Comparison of ENCODE assay signal across 10 cellular contexts in genomic region chr6:104625536-104625935, GRCh38.
DNase-seq lines count a peak whose midpoint lies in the region; ATAC-seq and TF ChIP-seq lines count a peak whose summit lies in the region.
"Had no signal": no experiment of that assay in that cellular context is flagged by ENCODE, and none has a peak within 500 bp of the region (broad histone marks: within the 10 kb centered on the region; RNA-seq: fewer than 3 reads in every experiment).

No MANE protein-coding gene starts in this region.

- H3F3A ChIP-seq in PC-9 (ENCODE audit: insufficient read depth, low read depth), result no peaks in the 10 kb centered on the region

- no peak overlapping the region for H3K9ac ChIP-seq in trophoblast cell (ENCODE audit: low read length)

- H3K4ac ChIP-seq in trophoblast cell (ENCODE audit: low read depth, low read length), result no peak overlapping the region

- peak overlapping the region; percentile 47 for H3K14ac ChIP-seq in trophoblast cell (ENCODE audit: low read length)

- H3K4me3 ChIP-seq in PC-9 (no peak overlapping the region), fibroblast of mammary gland (ENCODE audit: control insufficient read depth, low read depth, low read length) (no peak overlapping the region), trophoblast cell (ENCODE audit: low read depth, low read length) (no peak overlapping the region)

- intact Hi-C loops in PC-9 (cut with micrococcal nuclease; ENCODE audit: unreplicated experiment), result no loop called here

- H3K79me2 ChIP-seq in PC-9 (ENCODE audit: low read depth), result no peaks in the 10 kb centered on the region
- no peaks in the 10 kb centered on the region for H3K79me2 ChIP-seq in trophoblast cell (ENCODE audit: control insufficient read depth, insufficient read depth, low read length, poor library complexity)

- H2BK120ac ChIP-seq in trophoblast cell (ENCODE audit: insufficient read depth, low read length, poor library complexity), result peak overlapping the region; percentile 70

- H3K18ac ChIP-seq in trophoblast cell (ENCODE audit: low read length), result no peak overlapping the region

- no peaks in the 10 kb centered on the region for H3K9me3 ChIP-seq in PC-9 (ENCODE audit: insufficient read depth, low read depth)
- no peaks in the 10 kb centered on the region for H3K9me3 ChIP-seq in trophoblast cell (ENCODE audit: insufficient read depth, low read depth, low read length)

- peak overlapping the region; percentile 8; the same call in 1 of the 2 replicates for H3K4me2 ChIP-seq in PC-9
- H3K4me2 ChIP-seq in trophoblast cell (ENCODE audit: low read length), result peak overlapping the region; percentile 31

- H3K36me3 ChIP-seq in PC-9 (ENCODE audit: low read depth) (no peaks in the 10 kb centered on the region), trophoblast cell (ENCODE audit: control insufficient read depth in 1 of 2, insufficient read depth in 2 of 2, low read length in 2 of 2) (no peaks in the 10 kb centered on the region)
- H3K36me3 ChIP-seq: WERI-Rb-1 had no signal

- peak overlapping the region; percentile 19 for H4K8ac ChIP-seq in trophoblast cell (ENCODE audit: low read depth, low read length)

- peak overlapping the region; percentile 51 for H4K91ac ChIP-seq in trophoblast cell (ENCODE audit: low read depth, low read length)

- CTCF ChIA-PET in PC-9 (lab: Charles Lee), result no interaction called here

- H3K27me3 ChIP-seq in PC-9 (ENCODE audit: insufficient read depth, low read depth), result no peaks in the 10 kb centered on the region
- no peaks in the 10 kb centered on the region for H3K27me3 ChIP-seq in trophoblast cell (ENCODE audit: insufficient read depth, low read length)

- no peak overlapping the region for H4K12ac ChIP-seq in trophoblast cell (ENCODE audit: low read depth, low read length)

- TF ChIP-seq CTCF in PC-9 (conservative IDR thresholded peaks at IDR 0.05) (no peak), fibroblast of mammary gland (conservative IDR thresholded peaks at IDR 0.05; ENCODE audit: control insufficient read depth, insufficient read depth, low read depth, low read length) (no peak)

- peak overlapping the region; percentile 63 for H2BK12ac ChIP-seq in trophoblast cell (ENCODE audit: low read length)

- H4K20me1 ChIP-seq in PC-9 (ENCODE audit: insufficient read depth), result no peaks in the 10 kb centered on the region

- no peak overlapping the region for H3K27ac ChIP-seq in PC-9
- peak overlapping the region; percentile 80 for H3K27ac ChIP-seq in trophoblast cell (ENCODE audit: low read depth, low read length)
- H3K27ac ChIP-seq: WERI-Rb-1 had no signal

- no peak overlapping the region for H2AK5ac ChIP-seq in trophoblast cell (ENCODE audit: low read length)

- H3K4me1 ChIP-seq in PC-9 (replicated peaks; ENCODE audit: insufficient read depth) (0 out of 2 replicates have a peak, but pooled peaks cover 4% of the 10 kb centered on the region), trophoblast cell (ENCODE audit: control insufficient read depth in 1 of 2, insufficient read depth in 2 of 2, low read length in 2 of 2) (peaks cover 4 to 11% of the 10 kb centered on the region in 2 experiments)

- POLR2A ChIA-PET in PC-9 (lab: Charles Lee; ENCODE audit: unreplicated experiment), result interaction anchor here (0.6 kb wide), 2 partner anchors 8 to 93 kb away, joined by 3 read pairs; no protein-coding TSS in a partner anchor

- H2AFZ ChIP-seq in PC-9 (no peak overlapping the region), trophoblast cell (ENCODE audit: insufficient read depth, low read length, poor library complexity) (no peak overlapping the region)

- WGBS in trophoblast cell (ENCODE audit: extremely low coverage, insufficient coverage, insufficient read length), result no CpG with 5 or more reads among the region's 5 CpGs

- no peak overlapping the region for H3K23ac ChIP-seq in trophoblast cell (ENCODE audit: low read length)

- H2BK5ac ChIP-seq in trophoblast cell (ENCODE audit: low read depth, low read length, poor library complexity), result peak overlapping the region; percentile 77

- H3K9me2 ChIP-seq in PC-9 (ENCODE audit: insufficient read depth), result no peaks in the 10 kb centered on the region

- ATAC-seq in GM21360 (IDR thresholded peaks at IDR 0.05; ENCODE audit: unreplicated experiment) (no peak), GM21723 (IDR thresholded peaks at IDR 0.05; ENCODE audit: unreplicated experiment) (no peak)

- no TSS peak for BruUV-seq in PC-9 (replicated peaks; lab: Mats Ljungman, UMichigan)

- DNase-seq in ELF-1 (ENCODE audit: low read depth, low spot score) (peak; percentile 81), PC-9 (peak; percentile 72 to 74), fibroblast of mammary gland (ENCODE audit: low read depth) (peak; percentile 25), trophoblast cell (peak; percentile 73 to 83), NCI-H774 (lab: John Stamatoyannopoulos, UW) (no peak)
- no peak for DNase-seq in activated CD4-positive, alpha-beta T cell treated with anti-CD3 and anti-CD28 coated beads for 1 hour
- DNase-seq: RPMI8226, WERI-Rb-1 had no signal

- peaks cover 15% of the 10 kb centered on the region for H3K79me1 ChIP-seq in trophoblast cell (ENCODE audit: low read length)

Comparison
In these comparisons a context has a peak if more than half of its experiments do, and no peak if none do; other contexts are left out.
1. DNase-seq: peak in ELF-1 (single experiment), PC-9 (2 of 2), fibroblast of mammary gland (single experiment) and trophoblast cell (2 of 2); none in NCI-H774 (single experiment) and activated CD4-positive, alpha-beta T cell treated with anti-CD3 and anti-CD28 coated beads for 1 hour (single experiment).